In the genomic region with DNA sequence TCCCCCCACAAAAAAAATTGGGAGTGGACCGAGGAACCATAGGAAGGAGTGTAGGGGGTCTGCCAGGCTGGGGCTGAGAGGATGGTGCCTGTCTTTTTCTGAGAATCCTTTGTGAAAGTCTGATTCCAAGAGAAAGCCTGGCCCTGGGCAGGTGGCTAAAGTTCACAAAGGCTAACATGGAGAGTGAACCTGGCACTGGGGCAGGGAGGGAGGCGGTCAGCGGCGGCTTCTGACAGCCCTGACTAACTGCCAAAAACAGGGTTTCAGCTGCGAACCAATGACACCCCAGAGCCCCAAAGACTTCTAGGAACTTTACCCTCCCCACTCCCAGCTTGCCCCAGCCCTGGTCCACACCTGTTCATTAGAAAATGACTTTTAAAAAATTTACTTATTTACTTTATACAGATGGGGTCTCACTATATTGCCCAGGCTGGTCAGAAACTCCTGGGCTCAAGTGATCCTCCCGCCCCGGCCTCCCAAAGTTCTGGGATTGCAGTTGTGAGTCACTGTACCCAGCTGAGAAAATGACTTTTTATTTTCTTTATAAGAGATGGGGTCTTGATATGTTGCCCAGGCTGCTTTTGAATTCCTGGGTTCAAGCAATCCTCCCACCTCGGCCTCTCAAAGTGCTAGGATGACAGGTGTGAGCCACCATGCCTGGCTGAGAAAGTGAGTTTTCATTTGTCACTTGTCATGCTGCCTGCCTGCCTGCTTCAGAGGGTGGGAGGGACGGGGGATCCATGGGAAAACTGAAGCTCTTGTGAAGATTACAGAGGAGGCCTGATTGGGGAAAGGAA, we compare ENCODE assay signal across 14 cellular contexts.
"Had no signal": no experiment of that assay in that cellular context is flagged by ENCODE, and none has a peak within 500 bp of the region (broad histone marks: within the 10 kb centered on the region; RNA-seq: fewer than 3 reads in every experiment).

No MANE protein-coding gene starts in this region.

- H3K27ac ChIP-seq: brain microvascular endothelial cell, psoas muscle had no signal

- H3K4me3 ChIP-seq: mucosa of descending colon, psoas muscle had no signal

- H3K36me3 ChIP-seq: brain microvascular endothelial cell had no signal

- H3K9me3 ChIP-seq: mucosa of descending colon, psoas muscle had no signal

- DNase-seq: activated CD8-positive, alpha-beta memory T cell treated with anti-CD3 and anti-CD28 coated beads for 24 hours; activated naive CD4-positive, alpha-beta T cell treated with Interleukin-2 at 50 U/mL for 16 hours; activated naive CD8-positive, alpha-beta T cell treated with anti-CD3 and anti-CD28 coated beads, Interleukin-2, amount 50 U/mL, for 24 hours; brain microvascular endothelial cell; cortex of kidney; left ventricle myocardium superior; mucosa of descending colon; naive B cell; stimulated activated CD4-positive, alpha-beta T cell treated with anti-CD3 and anti-CD28 coated beads, Interleukin-4, amount 100 ng/mL, for 4 hours; stimulated activated naive B cell treated with anti-CD40 and anti-IgM and Interleukin-4, amounts not matched to agents 10 μg/mL and 1 μg/mL and 100 μg/mL, for 72 hours had no signal

- H3K4me1 ChIP-seq: psoas muscle had no signal

- FAIRE-seq: endometrium, frontal cortex had no signal

- ATAC-seq: activated naive CD8-positive, alpha-beta T cell treated with anti-CD3 and anti-CD28 coated beads, Interleukin-2, amount 50 U/mL, for 24 hours; left ventricle myocardium superior; mucosa of descending colon; psoas muscle; sciatic nerve had no signal

- H3K27me3 ChIP-seq: brain microvascular endothelial cell had no signal
